ENCODE assay signal across 9 cellular contexts in genomic region chr1:109928591-109929111, GRCh38. TPM values are rescaled to one million over a fixed set of nuclear protein-coding genes. Genes with fewer than 3 reads are reported as not detected.
DNase-seq lines count a peak whose midpoint lies in the region; ATAC-seq and TF ChIP-seq lines count a peak whose summit lies in the region.
"Had no signal": no experiment of that assay in that cellular context is flagged by ENCODE, and none has a peak within 500 bp of the region (broad histone marks: within the 10 kb centered on the region; RNA-seq: fewer than 3 reads in every experiment).

No MANE protein-coding gene starts in this region.

- peaks cover 38% of the 10 kb centered on the region for H3K36me3 Mint-ChIP-seq in activated CD4-positive, alpha-beta T cell treated with anti-CD3 and anti-CD28 coated beads, Interleukin-2, amount 10 ng/mL, durations not matched to agents 7 days and 5 days (ENCODE audit: low read depth)
- peaks cover 33% of the 10 kb centered on the region for H3K36me3 Mint-ChIP-seq in activated naive CD4-positive, alpha-beta T cell treated with anti-CD3 and anti-CD28 coated beads, Interleukin-2, amount 10 ng/mL, durations not matched to agents 7 days and 5 days

- H2BK5ac ChIP-seq in mesenchymal stem cell (ENCODE audit: low read depth, low read length, poor library complexity, severe bottlenecking) = no peak overlapping the region

- CTCF ChIA-PET in activated CD4-positive, alpha-beta T cell treated with anti-CD3 and anti-CD28 coated beads, Interleukin-2, amount 10 ng/mL, durations not matched to agents 7 days and 5 days (lab: Charles Lee) = interaction anchor here (1.0 kb wide), 1 partner anchor 13 kb away, joined by 4 read pairs; no protein-coding TSS in a partner anchor
- CTCF ChIA-PET in activated naive CD4-positive, alpha-beta T cell treated with anti-CD3 and anti-CD28 coated beads, Interleukin-2, amount 10 ng/mL, durations not matched to agents 7 days and 5 days (lab: Charles Lee) = no interaction called here

- H2AK5ac ChIP-seq in mesenchymal stem cell (ENCODE audit: low read length, severe bottlenecking) = peak overlapping the region; percentile 46

- peak; percentile 6 for TF ChIP-seq POLR2A in erythroblast (IDR thresholded peaks at IDR 0.05; ENCODE audit: low read length)

- peak overlapping the region; percentile 59 for H4K8ac ChIP-seq in mesenchymal stem cell (ENCODE audit: low read length)

- H3K9me3 Mint-ChIP-seq in activated CD4-positive, alpha-beta T cell treated with anti-CD3 and anti-CD28 coated beads, Interleukin-2, amount 10 ng/mL, durations not matched to agents 7 days and 5 days = peaks cover 2% of the 10 kb centered on the region
- no peaks in the 10 kb centered on the region for H3K9me3 Mint-ChIP-seq in activated naive CD4-positive, alpha-beta T cell treated with anti-CD3 and anti-CD28 coated beads, Interleukin-2, amount 10 ng/mL, durations not matched to agents 7 days and 5 days

- H3K4me1 Mint-ChIP-seq in activated CD4-positive, alpha-beta T cell treated with anti-CD3 and anti-CD28 coated beads, Interleukin-2, amount 10 ng/mL, durations not matched to agents 7 days and 5 days = peaks cover 1% of the 10 kb centered on the region
- peaks cover 1% of the 10 kb centered on the region for H3K4me1 Mint-ChIP-seq in activated naive CD4-positive, alpha-beta T cell treated with anti-CD3 and anti-CD28 coated beads, Interleukin-2, amount 10 ng/mL, durations not matched to agents 7 days and 5 days

- H3K36me3 ChIP-seq in mesenchymal stem cell (ENCODE audit: control insufficient read depth in 1 of 2, insufficient read depth in 2 of 2, low read depth in 1 of 2, low read length in 2 of 2) = peaks cover 63 to 64% of the 10 kb centered on the region in 2 experiments

- H2BK120ac ChIP-seq in mesenchymal stem cell (ENCODE audit: low read depth, low read length) = no peak overlapping the region

- no peak overlapping the region for H2BK15ac ChIP-seq in mesenchymal stem cell (ENCODE audit: low read depth, poor library complexity, severe bottlenecking)

- no peak for ATAC-seq in HG03521 (IDR thresholded peaks at IDR 0.05; ENCODE audit: unreplicated experiment)

- H3K27ac Mint-ChIP-seq in activated CD4-positive, alpha-beta T cell treated with anti-CD3 and anti-CD28 coated beads, Interleukin-2, amount 10 ng/mL, durations not matched to agents 7 days and 5 days = no peak overlapping the region
- no peak overlapping the region for H3K27ac Mint-ChIP-seq in activated naive CD4-positive, alpha-beta T cell treated with anti-CD3 and anti-CD28 coated beads, Interleukin-2, amount 10 ng/mL, durations not matched to agents 7 days and 5 days

- H3K27me3 ChIP-seq in mesenchymal stem cell (ENCODE audit: control insufficient read depth in 1 of 2, insufficient read depth in 1 of 2, low read length in 2 of 2) = no peaks in the 10 kb centered on the region

- no peak overlapping the region for H3K4me3 Mint-ChIP-seq in activated CD4-positive, alpha-beta T cell treated with anti-CD3 and anti-CD28 coated beads, Interleukin-2, amount 10 ng/mL, durations not matched to agents 7 days and 5 days
- H3K4me3 Mint-ChIP-seq in activated naive CD4-positive, alpha-beta T cell treated with anti-CD3 and anti-CD28 coated beads, Interleukin-2, amount 10 ng/mL, durations not matched to agents 7 days and 5 days = no peak overlapping the region

- H4K91ac ChIP-seq in mesenchymal stem cell (ENCODE audit: low read length) = peak overlapping the region; percentile 74

- no peaks in the 10 kb centered on the region for H3K27me3 Mint-ChIP-seq in activated CD4-positive, alpha-beta T cell treated with anti-CD3 and anti-CD28 coated beads, Interleukin-2, amount 10 ng/mL, durations not matched to agents 7 days and 5 days
- peaks cover 1% of the 10 kb centered on the region for H3K27me3 Mint-ChIP-seq in activated naive CD4-positive, alpha-beta T cell treated with anti-CD3 and anti-CD28 coated beads, Interleukin-2, amount 10 ng/mL, durations not matched to agents 7 days and 5 days

- H2BK12ac ChIP-seq in mesenchymal stem cell (ENCODE audit: low read length in 2 of 2) = peak overlapping the region; percentile 16 to 82

- no peak overlapping the region for H2AFZ ChIP-seq in mesenchymal stem cell (ENCODE audit: low read depth, low read length)

- H3K9me3 ChIP-seq in mesenchymal stem cell (ENCODE audit: control insufficient read depth, low read length) = peaks cover 9% of the 10 kb centered on the region

- POLR2A ChIA-PET in activated CD4-positive, alpha-beta T cell treated with anti-CD3 and anti-CD28 coated beads, Interleukin-2, amount 10 ng/mL, durations not matched to agents 7 days and 5 days (lab: Charles Lee) = no interaction called here

- peak overlapping the region; percentile 70 to 78 for H3K18ac ChIP-seq in mesenchymal stem cell (ENCODE audit: low read depth in 1 of 2, low read length in 2 of 2)

- no peaks in the 10 kb centered on the region for H3K79me1 ChIP-seq in mesenchymal stem cell (replicated peaks; ENCODE audit: low read length, poor library complexity, severe bottlenecking)

- peak overlapping the region; percentile 74 to 77 for H3K4ac ChIP-seq in mesenchymal stem cell (ENCODE audit: low read depth in 1 of 2, low read length in 2 of 2)

- H3K4me2 ChIP-seq in mesenchymal stem cell (ENCODE audit: low read length, poor library complexity, severe bottlenecking) = no peak overlapping the region

- H3K9ac ChIP-seq in mesenchymal stem cell (ENCODE audit: low read length) = peak overlapping the region; percentile 45

- H3K4me1 ChIP-seq in mesenchymal stem cell (ENCODE audit: control insufficient read depth, insufficient read depth, low read depth, low read length) = peaks cover 38% of the 10 kb centered on the region

- DNase-seq in NCI-H226 (peak; percentile 98), erythroblast (lab: John Stamatoyannopoulos, UW) (no peak), mesenchymal stem cell (peak; percentile 66), NCI-H2171 treated with DMSO at 0.1 percent for 48 hours (lab: John Stamatoyannopoulos, UW) (no peak)
- DNase-seq in activated CD4-positive, alpha-beta T cell treated with anti-CD3 and anti-CD28 coated beads, Interleukin-2, amount 10 ng/mL, durations not matched to agents 7 days and 5 days = no peak
- no peak for DNase-seq in activated naive CD4-positive, alpha-beta T cell treated with anti-CD3 and anti-CD28 coated beads, Interleukin-2, amount 10 ng/mL, durations not matched to agents 7 days and 5 days
- DNase-seq: RPMI8226 had no signal

- no peak overlapping the region for H3K23ac ChIP-seq in mesenchymal stem cell (ENCODE audit: low read length in 2 of 2)

- no peak overlapping the region for H3K4me3 ChIP-seq in mesenchymal stem cell (ENCODE audit: insufficient read depth in 1 of 2, low read depth in 1 of 2, low read length in 2 of 2)

- H3K27ac ChIP-seq in mesenchymal stem cell (ENCODE audit: low read length, poor library complexity, severe bottlenecking) = peak overlapping the region; percentile 47
- H3K27ac ChIP-seq in temporal lobe (ENCODE audit: low read depth, low read length) = peak overlapping the region; percentile 47

- WGBS in mesenchymal stem cell = 47% methylated on average over 8 of the region's 8 CpGs

- H3K14ac ChIP-seq in mesenchymal stem cell (ENCODE audit: low read length in 2 of 2) = peak overlapping the region in 1 of 2 experiments; percentile 9

RNA-seq across cellular contexts. Expression of gene CSF1, which starts 18.0 kb away (rescaled TPM):
- polyA plus RNA-seq in mesenchymal stem cell (2013, experiment 1 of 2) = 111 TPM
- polyA plus RNA-seq in mesenchymal stem cell (2013, experiment 2 of 2) = 109 TPM
- total RNA-seq in temporal lobe = 1.7 TPM
- total RNA-seq in activated CD4-positive, alpha-beta T cell treated with anti-CD3 and anti-CD28 coated beads, Interleukin-2, amount 10 ng/mL, durations not matched to agents 7 days and 5 days = 10 to 100 TPM; 39.5 to 42.4 TPM

RNA-seq across cellular contexts. Expression of gene AHCYL1, which starts 55.9 kb away (rescaled TPM):
- polyA plus RNA-seq in mesenchymal stem cell (2013, experiment 1 of 2) = 84.2 TPM
- polyA plus RNA-seq in mesenchymal stem cell (2013, experiment 2 of 2) = 86.4 TPM
- total RNA-seq in temporal lobe = 24.8 TPM
- total RNA-seq in activated CD4-positive, alpha-beta T cell treated with anti-CD3 and anti-CD28 coated beads, Interleukin-2, amount 10 ng/mL, durations not matched to agents 7 days and 5 days = 10 to 100 TPM; 50.4 to 50.9 TPM

Comparison
In these comparisons a context has a peak if more than half of its experiments do, and no peak if none do; other contexts are left out.
1. DNase-seq: peak in NCI-H226 (single experiment) and mesenchymal stem cell (single experiment); none in erythroblast (0 of 2), NCI-H2171 treated with DMSO at 0.1 percent for 48 hours (single experiment), activated CD4-positive, alpha-beta T cell treated with anti-CD3 and anti-CD28 coated beads, Interleukin-2, amount 10 ng/mL, durations not matched to agents 7 days and 5 days (single experiment) and activated naive CD4-positive, alpha-beta T cell treated with anti-CD3 and anti-CD28 coated beads, Interleukin-2, amount 10 ng/mL, durations not matched to agents 7 days and 5 days (single experiment).
2. RNA of gene CSF1, which starts 18.0 kb away (total RNA-seq): 39.5 to 42.4 TPM in activated CD4-positive, alpha-beta T cell treated with anti-CD3 and anti-CD28 coated beads, Interleukin-2, amount 10 ng/mL, durations not matched to agents 7 days and 5 days; 1.7 TPM in temporal lobe (single experiment); every median in the first group is over 10 times any median in the second.